Comparison of ENCODE assay signal across 14 cellular contexts in the genomic region with DNA sequence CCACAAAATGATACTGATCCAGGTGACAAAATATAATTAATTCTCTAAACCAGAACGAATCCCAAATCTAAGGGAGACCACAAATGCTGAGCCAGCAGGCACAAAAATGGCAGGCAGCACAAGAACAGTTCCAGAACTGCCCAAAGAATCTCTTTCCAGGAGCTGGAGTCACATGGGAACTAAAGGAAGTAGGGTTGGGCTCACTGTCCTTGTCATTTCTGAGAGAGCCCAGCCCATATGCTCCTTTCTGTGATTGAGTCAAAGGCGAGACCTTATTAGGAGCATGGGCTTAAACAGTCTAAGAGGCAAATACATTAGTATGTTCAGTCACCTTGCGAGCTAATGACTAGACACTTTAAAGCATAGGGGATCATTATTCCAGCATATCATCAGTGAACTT.
"Had no signal": no experiment of that assay in that cellular context is flagged by ENCODE, and none has a peak within 500 bp of the region (broad histone marks: within the 10 kb centered on the region; RNA-seq: fewer than 3 reads in every experiment).

No MANE protein-coding gene starts in this region.

- H3K4me3 ChIP-seq: adrenal gland, lung, right lobe of liver had no signal

- H3K27me3 ChIP-seq: adrenal gland, right lobe of liver had no signal

- DNase-seq: activated CD4-positive, alpha-beta T cell treated with anti-CD3 and anti-CD28 coated beads, Interleukin-2, amount 10 ng/mL, durations not matched to agents 7 days and 5 days; activated naive CD4-positive, alpha-beta T cell treated with anti-CD3 and anti-CD28 coated beads, Interleukin-2, amount 10 ng/mL, durations not matched to agents 7 days and 5 days; activated T-cell treated with anti-CD3 and anti-CD28 coated beads for 4 hours; adrenal gland; dermis blood vessel endothelial cell; erythroblast; hypothalamus; natural killer cell; stimulated activated CD4-positive, alpha-beta T cell treated with anti-CD3 and anti-CD28 coated beads, Interleukin-12 subunit alpha, Interleukin-12 subunit beta, amount 100 ng/mL, for 4 hours; stimulated activated naive CD4-positive, alpha-beta T cell treated with Interleukin-2 at 50 U/mL for 16 hours had no signal

- H3K4me1 ChIP-seq: adrenal gland, right lobe of liver had no signal

- ATAC-seq: activated T-helper 17 cell treated with anti-CD3 and anti-CD28 coated beads, Interleukin-2, amount 50 U/mL, for 72 hours; natural killer cell; WTC11 had no signal

- H3K36me3 ChIP-seq: adrenal gland, right lobe of liver had no signal

- H3K27ac ChIP-seq: adrenal gland, right lobe of liver had no signal
